In the genomic region with DNA sequence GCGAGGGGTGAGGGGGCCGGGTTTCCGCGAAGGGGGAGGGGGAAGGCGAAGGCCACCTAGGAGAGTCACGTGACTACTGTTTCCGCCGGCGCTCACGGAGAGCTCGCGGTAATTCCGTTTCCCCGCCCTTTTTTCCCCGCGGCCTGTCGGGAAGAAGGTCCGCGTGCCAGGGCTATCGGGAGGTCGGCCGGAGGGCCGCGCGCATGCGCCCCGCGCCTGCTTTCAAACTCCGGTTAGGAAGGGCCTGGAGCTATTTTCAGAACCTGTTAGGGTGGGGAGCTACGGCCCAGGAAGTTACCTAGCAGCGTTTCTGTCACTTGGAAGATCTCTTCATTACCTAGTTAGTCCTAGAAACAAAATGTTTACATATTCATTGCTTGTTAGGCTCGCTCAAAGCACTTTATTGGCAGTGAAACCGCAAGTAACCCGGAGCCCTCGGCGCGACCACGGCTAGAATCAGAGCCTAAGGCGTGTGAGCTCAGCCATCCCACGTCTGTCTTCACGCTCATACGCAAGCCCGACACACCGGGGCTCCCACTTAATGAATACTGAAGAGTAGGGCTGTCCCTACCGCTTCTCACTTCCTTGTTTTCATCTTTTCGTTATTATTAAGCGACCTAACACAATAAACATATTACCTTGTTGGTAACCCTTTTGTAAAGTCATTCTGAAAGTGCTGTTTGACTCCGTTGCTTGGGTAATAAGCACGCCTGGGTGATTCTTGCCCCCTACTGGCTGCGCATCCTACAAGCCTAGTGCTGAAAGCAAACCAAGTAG, we compare ENCODE assay signal across 8 cellular contexts. TPM values are rescaled to one million over a fixed set of nuclear protein-coding genes. Genes with fewer than 3 reads are reported as not detected.
DNase-seq lines count a peak whose midpoint lies in the region; ATAC-seq and TF ChIP-seq lines count a peak whose summit lies in the region.

No MANE protein-coding gene starts in this region.

- peak overlapping the region; percentile 49; the same call in 1 of the 2 replicates for H2AFZ ChIP-seq in GM23338

- TF ChIP-seq CTCF in GM23338 (conservative IDR thresholded peaks at IDR 0.05; ENCODE audit: low read depth in 2 of 2) (peak; percentile 74 to 77), fibroblast of pulmonary artery (IDR thresholded peaks at IDR 0.05; ENCODE audit: low read length, missing control alignments) (peak; percentile 96)

- DNase-seq in ELF-1 (ENCODE audit: low read depth, low spot score) (peak; percentile 99), GM23338 (ENCODE audit: low spot score) (peak; percentile 99), LHCN-M2 (ENCODE audit: low read depth) (peak; percentile 98), RPMI7951 (ENCODE audit: low read depth) (peak; percentile 96), fibroblast of pulmonary artery (ENCODE audit: low read depth) (peak; percentile 99)
- DNase-seq in activated T-helper 2 cell treated with anti-CD3 and anti-CD28 coated beads, Interferon-gamma antibody, Interleukin-2, Interleukin-4, amounts not matched to agents 10 μg/mL and 5 μg/mL and 100 μg/mL, durations not matched to agents 14 hours and 24 hours and 36 hours (ENCODE audit: low spot score) = peak; percentile 97
- DNase-seq in natural killer cell treated with Interleukin-12 subunit alpha and Interleukin-12 subunit beta and Interleukin-15 and Interleukin-18, amount 100 ng/mL, for 72 hours (ENCODE audit: low spot score) = peak; percentile 99
- peak; percentile 97 for DNase-seq in stimulated activated naive CD8-positive, alpha-beta T cell treated with anti-CD3 and anti-CD28 coated beads, Interleukin-15, Interleukin-2, amounts not matched to agents 100 U/mL and 50 U/mL, for 24 hours

- H3K27me3 Mint-ChIP-seq in GM23338 (ENCODE audit: insufficient read depth, low read depth, poor library complexity) = peaks cover 12% of the 10 kb centered on the region
- no peaks in the 10 kb centered on the region for H3K27me3 Mint-ChIP-seq in activated T-helper 2 cell treated with anti-CD3 and anti-CD28 coated beads, Interferon-gamma antibody, Interleukin-2, Interleukin-4, amounts not matched to agents 10 μg/mL and 5 μg/mL and 100 μg/mL, durations not matched to agents 14 hours and 24 hours and 36 hours (ENCODE audit: low read depth)
- H3K27me3 Mint-ChIP-seq in natural killer cell treated with Interleukin-12 subunit alpha and Interleukin-12 subunit beta and Interleukin-15 and Interleukin-18, amount 100 ng/mL, for 72 hours = no peaks in the 10 kb centered on the region

- H3K9me3 Mint-ChIP-seq in GM23338 = no peaks in the 10 kb centered on the region
- no peaks in the 10 kb centered on the region for H3K9me3 Mint-ChIP-seq in activated T-helper 2 cell treated with anti-CD3 and anti-CD28 coated beads, Interferon-gamma antibody, Interleukin-2, Interleukin-4, amounts not matched to agents 10 μg/mL and 5 μg/mL and 100 μg/mL, durations not matched to agents 14 hours and 24 hours and 36 hours
- no peaks in the 10 kb centered on the region for H3K9me3 Mint-ChIP-seq in natural killer cell treated with Interleukin-12 subunit alpha and Interleukin-12 subunit beta and Interleukin-15 and Interleukin-18, amount 100 ng/mL, for 72 hours

- no peaks in the 10 kb centered on the region for H3K36me3 ChIP-seq in GM23338 (ENCODE audit: insufficient read depth)

- H3K27me3 ChIP-seq in GM23338 (ENCODE audit: insufficient read depth) = no peaks in the 10 kb centered on the region

- no peaks in the 10 kb centered on the region; the same call in 2 of the 3 replicates for H3K36me3 Mint-ChIP-seq in GM23338 (ENCODE audit: low read depth)
- H3K36me3 Mint-ChIP-seq in activated T-helper 2 cell treated with anti-CD3 and anti-CD28 coated beads, Interferon-gamma antibody, Interleukin-2, Interleukin-4, amounts not matched to agents 10 μg/mL and 5 μg/mL and 100 μg/mL, durations not matched to agents 14 hours and 24 hours and 36 hours (ENCODE audit: low read depth) = no peaks in the 10 kb centered on the region
- no peaks in the 10 kb centered on the region for H3K36me3 Mint-ChIP-seq in natural killer cell treated with Interleukin-12 subunit alpha and Interleukin-12 subunit beta and Interleukin-15 and Interleukin-18, amount 100 ng/mL, for 72 hours

- peaks cover 26% of the 10 kb centered on the region for H4K20me1 ChIP-seq in GM23338 (replicated peaks; ENCODE audit: insufficient read depth)

- peak overlapping the region; percentile 74 for H3K4me2 ChIP-seq in GM23338

- H3K4me1 ChIP-seq in GM23338 (ENCODE audit: insufficient read depth) = 0 out of 2 replicates have a peak, but pooled peaks cover 3% of the 10 kb centered on the region

- intact Hi-C loops in activated T-helper 2 cell treated with anti-CD3 and anti-CD28 coated beads, Interferon-gamma antibody, Interleukin-2, Interleukin-4, amounts not matched to agents 10 μg/mL and 5 μg/mL and 100 μg/mL, durations not matched to agents 14 hours and 24 hours and 36 hours (cut with micrococcal nuclease) = loop anchor here (1.0 to 5.0 kb wide), 7 partner anchors 18 to 347 kb away; partner anchors contain the start of genes ATP6V0A2 and SNRNP35

- H3K4me3 Mint-ChIP-seq in GM23338 = peak overlapping the region; percentile 80
- H3K4me3 Mint-ChIP-seq in activated T-helper 2 cell treated with anti-CD3 and anti-CD28 coated beads, Interferon-gamma antibody, Interleukin-2, Interleukin-4, amounts not matched to agents 10 μg/mL and 5 μg/mL and 100 μg/mL, durations not matched to agents 14 hours and 24 hours and 36 hours (ENCODE audit: low read depth) = peak overlapping the region; percentile 82
- peak overlapping the region; percentile 97 for H3K4me3 Mint-ChIP-seq in natural killer cell treated with Interleukin-12 subunit alpha and Interleukin-12 subunit beta and Interleukin-15 and Interleukin-18, amount 100 ng/mL, for 72 hours

- peaks cover 42% of the 10 kb centered on the region for H3K79me2 ChIP-seq in GM23338 (replicated peaks; ENCODE audit: insufficient read depth)

- peak overlapping the region; percentile 97 for H3K4me3 ChIP-seq in GM23338
- H3K4me3 ChIP-seq in fibroblast of pulmonary artery (replicated peaks; ENCODE audit: low read depth, low read length) = peak overlapping the region; percentile 89

- no peaks in the 10 kb centered on the region for H3K9me2 ChIP-seq in GM23338 (ENCODE audit: insufficient read depth)

- H3K27ac Mint-ChIP-seq in GM23338 = peak overlapping the region; percentile 94
- peak overlapping the region; percentile 93 for H3K27ac Mint-ChIP-seq in activated T-helper 2 cell treated with anti-CD3 and anti-CD28 coated beads, Interferon-gamma antibody, Interleukin-2, Interleukin-4, amounts not matched to agents 10 μg/mL and 5 μg/mL and 100 μg/mL, durations not matched to agents 14 hours and 24 hours and 36 hours
- peak overlapping the region; percentile 95 to 99 for H3K27ac Mint-ChIP-seq in natural killer cell treated with Interleukin-12 subunit alpha and Interleukin-12 subunit beta and Interleukin-15 and Interleukin-18, amount 100 ng/mL, for 72 hours

- peaks cover 11% of the 10 kb centered on the region for H3K4me1 Mint-ChIP-seq in GM23338
- H3K4me1 Mint-ChIP-seq in activated T-helper 2 cell treated with anti-CD3 and anti-CD28 coated beads, Interferon-gamma antibody, Interleukin-2, Interleukin-4, amounts not matched to agents 10 μg/mL and 5 μg/mL and 100 μg/mL, durations not matched to agents 14 hours and 24 hours and 36 hours (ENCODE audit: low read depth) = peaks cover 8% of the 10 kb centered on the region
- peaks cover 10 to 25% of the 10 kb centered on the region in 2 donors for H3K4me1 Mint-ChIP-seq in natural killer cell treated with Interleukin-12 subunit alpha and Interleukin-12 subunit beta and Interleukin-15 and Interleukin-18, amount 100 ng/mL, for 72 hours (ENCODE audit: low read depth in 2 of 2)

- H3F3A ChIP-seq in GM23338 (replicated peaks; ENCODE audit: low read depth) = 0 out of 2 replicates have a peak, but pooled peaks cover 2% of the 10 kb centered on the region

- peak; percentile 84 for ATAC-seq in GM23338
- peak; percentile 85 to 91 for ATAC-seq in natural killer cell treated with Interleukin-12 subunit alpha and Interleukin-12 subunit beta and Interleukin-15 and Interleukin-18, amount 100 ng/mL, for 72 hours
- ATAC-seq in stimulated activated naive CD8-positive, alpha-beta T cell treated with anti-CD3 and anti-CD28 coated beads, Interleukin-15, Interleukin-2, amounts not matched to agents 100 U/mL and 50 U/mL, for 24 hours = peak; percentile 83

- peak overlapping the region; percentile 92 for H3K27ac ChIP-seq in GM23338 (ENCODE audit: low read depth)

TF ChIP-seq in GM23338, 12 proteins besides CTCF, POLR2A, EP300 and RAD21:
- TF ChIP-seq POLR2AphosphoS5 (IDR thresholded peaks at IDR 0.05; ENCODE audit: low read depth) (peak; percentile 70), EZH2phosphoT487 (IDR thresholded peaks at IDR 0.05; ENCODE audit: unreplicated experiment) (no peak)
TF ChIP-seq in GM23338: peak in this region for 1.

RNA-seq across cellular contexts. Expression of gene SBNO1, which starts 0.7 kb away (rescaled TPM):
- 49.1 and 49.5 TPM in 2 replicates for total RNA-seq in GM23338 (2014; rRNA removed; shearing (Covaris generic))
- polyA plus RNA-seq in GM23338 (2016; fragmentation: Nextera tagmentation; extraction: Ambion mirVana) = 25.3 and 34.9 TPM in 2 replicates
- 29.7 and 32.1 TPM in 2 replicates for total RNA-seq in LHCN-M2 (2014; rRNA removed)
- polyA plus RNA-seq in LHCN-M2 (2012) = 9.3 TPM
- total RNA-seq in RPMI7951 (2014; rRNA removed; shearing (Covaris generic)) = 15.0 and 16.9 TPM in 2 replicates
- total RNA-seq in activated T-helper 2 cell treated with anti-CD3 and anti-CD28 coated beads, Interferon-gamma antibody, Interleukin-2, Interleukin-4, amounts not matched to agents 10 μg/mL and 5 μg/mL and 100 μg/mL, durations not matched to agents 14 hours and 24 hours and 36 hours = 51.1 and 52.2 TPM in 2 replicates
- 10 to 100 TPM; 44.8 to 49.0 TPM for total RNA-seq in natural killer cell treated with Interleukin-12 subunit alpha and Interleukin-12 subunit beta and Interleukin-15 and Interleukin-18, amount 100 ng/mL, for 72 hours

RNA-seq across cellular contexts. Expression of gene KMT5A, which starts 18.6 kb away (rescaled TPM):
- total RNA-seq in GM23338 (2014; rRNA removed; shearing (Covaris generic)) = 29.0 and 29.3 TPM in 2 replicates
- 12.9 and 19.0 TPM in 2 replicates for polyA plus RNA-seq in GM23338 (2016; fragmentation: Nextera tagmentation; extraction: Ambion mirVana)
- 51.9 and 62.7 TPM in 2 replicates for total RNA-seq in LHCN-M2 (2014; rRNA removed)
- polyA plus RNA-seq in LHCN-M2 (2012) = 30.5 TPM
- 34.6 and 38.4 TPM in 2 replicates for total RNA-seq in RPMI7951 (2014; rRNA removed; shearing (Covaris generic))
- 72.7 and 74.1 TPM in 2 replicates for total RNA-seq in activated T-helper 2 cell treated with anti-CD3 and anti-CD28 coated beads, Interferon-gamma antibody, Interleukin-2, Interleukin-4, amounts not matched to agents 10 μg/mL and 5 μg/mL and 100 μg/mL, durations not matched to agents 14 hours and 24 hours and 36 hours
- 10 to 100 TPM; 67.2 to 95.6 TPM for total RNA-seq in natural killer cell treated with Interleukin-12 subunit alpha and Interleukin-12 subunit beta and Interleukin-15 and Interleukin-18, amount 100 ng/mL, for 72 hours

Comparison
In these comparisons a context has a peak if more than half of its experiments do, and no peak if none do; other contexts are left out.
1. Peak in every context shown above with its lines: DNase-seq, ATAC-seq, H3K4me3 ChIP-seq and H3K27ac ChIP-seq.